ENCODE assay signal across 15 cellular contexts in genomic region chr1:24870551-24871195, GRCh38. TPM values are rescaled to one million over a fixed set of nuclear protein-coding genes. Genes with fewer than 3 reads are reported as not detected.
DNase-seq lines count a peak whose midpoint lies in the region; ATAC-seq, FAIRE-seq and TF ChIP-seq lines count a peak whose summit lies in the region.
"Had no signal": no experiment of that assay in that cellular context is flagged by ENCODE, and none has a peak within 500 bp of the region (broad histone marks: within the 10 kb centered on the region; RNA-seq: fewer than 3 reads in every experiment).

No MANE protein-coding gene starts in this region.

- H3K27ac Mint-ChIP-seq in WTC11: no peak overlapping the region
- H3K27ac Mint-ChIP-seq: progenitor cell of endocrine pancreas had no signal

- no peak overlapping the region for H3K9ac ChIP-seq in HepG2 (ENCODE audit: insufficient read depth, low read depth, low read length)

- no peak overlapping the region for H2AFZ ChIP-seq in HepG2 (ENCODE audit: low read length)

- 30% methylated on average over 16 of the region's 20 CpGs for WGBS in HepG2 (ENCODE audit: low lambda C conversion rate)
- WGBS in right lobe of liver (ENCODE audit: insufficient coverage, low coverage, low lambda C conversion rate, missing lambda C conversion rate): 51% methylated on average over 14 of the region's 20 CpGs
- 36 to 45% (median 41%) methylated on average over 9 to 20 of the region's 20 CpGs for WGBS in stomach, 5 donors

- H3K27ac ChIP-seq in HepG2 (ENCODE audit: extremely low read length, insufficient read depth, low read length): no peak overlapping the region
- H3K27ac ChIP-seq in right lobe of liver: no peak overlapping the region
- no peak overlapping the region for H3K27ac ChIP-seq in stomach
- H3K27ac ChIP-seq: esophagus muscularis mucosa, thyroid gland had no signal

- no TSS peak for BruUV-seq in HepG2 (replicated peaks; lab: Mats Ljungman, UMichigan)

- intact Hi-C loops in HepG2 (cut with micrococcal nuclease; ENCODE audit: unreplicated experiment) (no loop called here), right lobe of liver (cut with DNase I) (no loop called here), stomach (cut with DNase I; ENCODE audit: low total_unique reads) (no loop called here)

- TF ChIP-seq RAD21 in HepG2 (CRISPR knock-in tag; IDR thresholded peaks at IDR 0.05): no peak

- DNase-seq in HepG2 (ENCODE audit: low spot score) (no peak), right lobe of liver (no peak), RPMI8226 (peak; percentile 26), ecto neural progenitor cell (ENCODE audit: low spot score) (peak; percentile 40), stomach (peak; percentile 24), kidney glomerular epithelial cell (lab: John Stamatoyannopoulos, UW) (no peak), WTC11 (ENCODE audit: low spot score) (no peak)
- DNase-seq: amygdala, cortex of kidney, NCI-H774, thyroid gland had no signal

- peak overlapping the region in 1 of 3 experiments; percentile 22; a peak in 2 of 6 replicates for H3K4me3 ChIP-seq in HepG2 (replicated peaks in 1 of 3; ENCODE audit: insufficient read depth in 1 of 3, low read depth in 2 of 3, low read length in 3 of 3)
- no peak overlapping the region for H3K4me3 ChIP-seq in right lobe of liver
- no peak overlapping the region for H3K4me3 ChIP-seq in stomach
- H3K4me3 ChIP-seq: esophagus muscularis mucosa, thyroid gland had no signal

- TF ChIP-seq EP300 in HepG2 (IDR thresholded peaks at IDR 0.05; ENCODE audit: low read depth in 2 of 2, low read length in 2 of 2) (no peak), HepG2 (CRISPR knock-in tag; IDR thresholded peaks at IDR 0.05; ENCODE audit: borderline replicate concordance) (no peak), stomach (IDR thresholded peaks at IDR 0.05) (no peak)

- POLR2A ChIA-PET in HepG2 (lab: Yijun Ruan, JAX): no interaction called here
- POLR2A ChIA-PET in WTC11 (lab: Charles Lee): no interaction called here

- H3K36me3 Mint-ChIP-seq in WTC11: no peaks in the 10 kb centered on the region

- H3K27me3 Mint-ChIP-seq in WTC11 (ENCODE audit: low read depth): no peaks in the 10 kb centered on the region; the same call in 1 of the 2 replicates

- H3K9me3 ChIP-seq in HepG2 (ENCODE audit: low read length) (no peaks in the 10 kb centered on the region), right lobe of liver (no peaks in the 10 kb centered on the region), stomach (no peaks in the 10 kb centered on the region)
- H3K9me3 ChIP-seq: esophagus muscularis mucosa, thyroid gland had no signal

- no peak for FAIRE-seq in HepG2 (lab: Jason Lieb, UNC)
- FAIRE-seq: HTR-8/SVneo had no signal

- H3K4me2 ChIP-seq in HepG2 (ENCODE audit: low read depth, low read length): peak overlapping the region; percentile 45; the same call in 1 of the 2 replicates

- ATAC-seq in HepG2 (no peak), right lobe of liver (no peak), GM21529 (IDR thresholded peaks at IDR 0.05; ENCODE audit: unreplicated experiment) (no peak), WTC11 (no peak)

- H3K36me3 ChIP-seq in HepG2 (replicated peaks in 1 of 2; ENCODE audit: control insufficient read depth in 1 of 2, insufficient read depth in 2 of 2, low read length in 2 of 2) (no peaks in the 10 kb centered on the region), right lobe of liver (no peaks in the 10 kb centered on the region), stomach (no peaks in the 10 kb centered on the region)
- H3K36me3 ChIP-seq: esophagus muscularis mucosa, thyroid gland had no signal

- peaks cover 6% of the 10 kb centered on the region for H3K4me1 Mint-ChIP-seq in WTC11

- no peaks in the 10 kb centered on the region for H4K20me1 ChIP-seq in HepG2 (ENCODE audit: insufficient read depth, low read length)

- H3K27me3 ChIP-seq in HepG2 (ENCODE audit: control insufficient read depth in 1 of 2, insufficient read depth in 2 of 2, low read length in 2 of 2): peaks cover 6 to 52% of the 10 kb centered on the region in 2 experiments; a peak in 3 of 5 replicates
- no peaks in the 10 kb centered on the region for H3K27me3 ChIP-seq in right lobe of liver
- H3K27me3 ChIP-seq in stomach: peaks cover 0 to 63% (median 13%) of the 10 kb centered on the region in 3 donors
- H3K27me3 ChIP-seq: thyroid gland had no signal

- no peak for TF ChIP-seq CTCF in HepG2 (CRISPR knock-in tag; IDR thresholded peaks at IDR 0.05)
- no peak for TF ChIP-seq CTCF in right lobe of liver (IDR thresholded peaks at IDR 0.05)
- TF ChIP-seq CTCF in stomach (IDR thresholded peaks at IDR 0.05): no peak
- no peak for TF ChIP-seq CTCF in WTC11 (IDR thresholded peaks at IDR 0.05)

- CTCF ChIA-PET in HepG2 (lab: Yijun Ruan, JAX; ENCODE audit: low intra/inter-chr PET ratio, low total read pairs): no interaction called here
- CTCF ChIA-PET in WTC11 (lab: Charles Lee): interaction anchor here (1.1 to 2.0 kb wide), 2 partner anchors 9 to 39 kb away, joined by 3 to 4 read pairs; no protein-coding TSS in a partner anchor

- no peaks in the 10 kb centered on the region for H3K9me3 Mint-ChIP-seq in WTC11

- no peak for TF ChIP-seq POLR2A in HepG2 (IDR thresholded peaks at IDR 0.05; ENCODE audit: insufficient read depth in 1 of 2, low read depth in 2 of 2, low read length in 2 of 2)
- TF ChIP-seq POLR2A in right lobe of liver (IDR thresholded peaks at IDR 0.05): no peak
- no peak for TF ChIP-seq POLR2A in stomach (IDR thresholded peaks at IDR 0.05)

- in situ Hi-C loops in HepG2 (cut with HindIII; ENCODE audit: extremely low pct_ligation_motif_present, low pct_unique_long_range_greater_than_20kb): no loop called here

- H3K4me3 Mint-ChIP-seq in WTC11: no peak overlapping the region

- H3K79me2 ChIP-seq in HepG2 (ENCODE audit: insufficient read depth, low read length): no peaks in the 10 kb centered on the region

- H3K4me1 ChIP-seq in HepG2 (ENCODE audit: insufficient read depth, low read length) (peaks cover 61% of the 10 kb centered on the region), right lobe of liver (no peaks in the 10 kb centered on the region), stomach (peaks cover 0 to 6% (median 0%) of the 10 kb centered on the region in 4 donors)
- H3K4me1 ChIP-seq: esophagus muscularis mucosa, thyroid gland had no signal

TF ChIP-seq in HepG2, 621 proteins besides CTCF, POLR2A, EP300 and RAD21 (continues in another document):
- TF ChIP-seq ZBTB37 (CRISPR knock-in tag; IDR thresholded peaks at IDR 0.05) (no peak), IRX3 (CRISPR knock-in tag; IDR thresholded peaks at IDR 0.05; ENCODE audit: borderline replicate concordance, low read depth) (no peak)

TF ChIP-seq in WTC11, 78 proteins besides CTCF, POLR2A, EP300 and RAD21:
- no peak for TF ChIP-seq NFE2L1 (CRISPR knock-in tag; IDR thresholded peaks at IDR 0.05)
- no peak for TF ChIP-seq ZBTB21 (CRISPR knock-in tag; IDR thresholded peaks at IDR 0.05; ENCODE audit: borderline replicate concordance)
- no peak for TF ChIP-seq NR1H2 (CRISPR knock-in tag; IDR thresholded peaks at IDR 0.05)
- TF ChIP-seq MYBL2 (CRISPR knock-in tag; IDR thresholded peaks at IDR 0.05): no peak
- no peak for TF ChIP-seq E2F1 (CRISPR knock-in tag; IDR thresholded peaks at IDR 0.05)
- no peak for TF ChIP-seq ETV6 (CRISPR knock-in tag; IDR thresholded peaks at IDR 0.05)
- no peak for TF ChIP-seq FOXP1 (CRISPR knock-in tag; IDR thresholded peaks at IDR 0.05; ENCODE audit: borderline replicate concordance)

RNA-seq across cellular contexts. Expression of gene RUNX3, which starts 59.4 kb away (rescaled TPM):
- total RNA-seq in HepG2 (2016; rRNA removed; fragmentation: Illumina TruSeq; extraction: Trizol): 0.04 TPM in 1 of 2 replicates, not detected in the other
- not detected in 2 replicates for total RNA-seq in HepG2 (2016; cell fraction: cytosol; rRNA removed; fragmentation: Illumina TruSeq; extraction: Trizol; ENCODE audit: low read depth)
- 0.04 and 0.06 TPM in 2 replicates for total RNA-seq in HepG2 (2016; cell fraction: insoluble cytoplasmic fraction; rRNA removed; fragmentation: Illumina TruSeq; extraction: Trizol)
- 0.07 TPM in 1 of 2 replicates, not detected in the other for total RNA-seq in HepG2 (2016; cell fraction: membrane; rRNA removed; fragmentation: Illumina TruSeq; extraction: Trizol)
- not detected in 2 replicates for total RNA-seq in HepG2 (2016; cell fraction: nucleus; rRNA removed; fragmentation: Illumina TruSeq; extraction: Trizol)
- 0.17 and 0.22 TPM in 2 replicates for polyA plus RNA-seq in HepG2 (2011; rRNA removed)
- 0.12 and 0.21 TPM in 2 replicates for polyA plus RNA-seq in HepG2 (2011; cell fraction: cytosol; rRNA removed)
- 0.26 and 0.35 TPM in 2 replicates for polyA plus RNA-seq in HepG2 (2011; cell fraction: nucleus; rRNA removed)
- polyA plus RNA-seq in HepG2 (2012): 0.67 and 0.68 TPM in 2 replicates
- polyA plus RNA-seq in HepG2 (2016; cell fraction: cytosol; fragmentation: Illumina TruSeq; extraction: Trizol; ENCODE audit: low read depth): 0.07 TPM in 1 of 2 replicates, not detected in the other
- 0.05 and 0.15 TPM in 2 replicates for polyA plus RNA-seq in HepG2 (2016; cell fraction: insoluble cytoplasmic fraction; fragmentation: Illumina TruSeq; extraction: Trizol; ENCODE audit: low read depth)
- polyA plus RNA-seq in HepG2 (2016; cell fraction: membrane; fragmentation: Illumina TruSeq; extraction: Trizol; ENCODE audit: low read depth): 0.09 and 0.14 TPM in 2 replicates
- 0.19 TPM in 1 of 2 replicates, not detected in the other for polyA plus RNA-seq in HepG2 (2016; cell fraction: nucleus; fragmentation: Illumina TruSeq; extraction: Trizol; ENCODE audit: insufficient read depth, low read depth)
- 0.74 TPM in 1 of 2 replicates, not detected in the other for polyA minus RNA-seq in HepG2 (2011; rRNA and poly(A)+ RNA removed; ENCODE audit: low replicate concordance)
- polyA minus RNA-seq in HepG2 (2011; cell fraction: cytosol; rRNA and poly(A)+ RNA removed): 0.18 and 0.89 TPM in 2 replicates
- 0.12 TPM in 1 of 2 replicates, not detected in the other for polyA minus RNA-seq in HepG2 (2011; cell fraction: nucleus; rRNA and poly(A)+ RNA removed)
- 1 to 10 TPM in 3 of 6 experiments, under 1 TPM in 3; 0.46 to 3.1 (median 0.84) TPM for total RNA-seq in right lobe of liver
- total RNA-seq in stomach: 1 to 10 TPM in 3 of 5 donors, under 1 TPM in 1, not detected in 1; 0.29 to 6.1 (median 3.2) TPM
- polyA plus RNA-seq in stomach: 1 to 10 TPM; 1.5 to 4.0 (median 2.6) TPM
- 1.5 to 1.8 TPM (median 1.8 TPM) in 3 replicates for total RNA-seq in WTC11 (2021)
- total RNA-seq: progenitor cell of endocrine pancreas had no signal

Comparison
In these comparisons a context has a peak if more than half of its experiments do, and no peak if none do; other contexts are left out.
1. DNase-seq: peak in RPMI8226 (single experiment), ecto neural progenitor cell (single experiment) and stomach (single experiment); none in HepG2 (single experiment), right lobe of liver (0 of 3), kidney glomerular epithelial cell (single experiment) and WTC11 (single experiment).